In the genomic region with DNA sequence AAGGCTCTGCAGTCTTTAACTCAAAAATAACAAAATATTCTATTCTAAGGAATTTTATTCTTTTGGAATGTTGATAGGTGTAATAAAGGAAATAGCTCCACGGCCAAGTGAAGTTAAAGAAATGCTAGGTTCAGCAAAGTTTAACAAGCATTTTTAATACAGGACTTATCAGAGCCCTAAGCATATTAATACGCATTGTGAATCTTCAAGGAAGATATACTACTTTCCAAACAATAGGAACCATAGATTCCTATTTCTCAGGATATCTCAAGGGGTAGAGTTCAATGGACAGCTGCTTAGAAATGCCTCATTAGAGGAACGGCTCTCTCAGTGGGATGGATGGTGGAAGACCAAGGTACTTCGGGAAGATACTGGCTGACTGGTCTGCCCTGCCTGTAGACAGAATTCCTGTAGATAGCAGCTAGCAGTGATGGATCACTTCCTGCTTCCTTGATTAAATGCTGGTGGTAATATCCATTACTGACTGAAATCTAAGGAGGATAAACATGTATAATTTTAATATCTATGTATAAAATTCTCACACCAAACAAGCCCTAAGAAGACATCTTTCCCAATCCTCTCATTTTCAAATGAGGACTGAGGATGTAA, we compare ENCODE assay signal across 24 cellular contexts. TPM values are rescaled to one million over a fixed set of nuclear protein-coding genes. Genes with fewer than 3 reads are reported as not detected.
DNase-seq lines count a peak whose midpoint lies in the region; ATAC-seq, FAIRE-seq and TF ChIP-seq lines count a peak whose summit lies in the region.
"Had no signal": no experiment of that assay in that cellular context is flagged by ENCODE, and none has a peak within 500 bp of the region (broad histone marks: within the 10 kb centered on the region; RNA-seq: fewer than 3 reads in every experiment).

No MANE protein-coding gene starts in this region.

- H3K9me1 ChIP-seq in K562 (ENCODE audit: control insufficient read depth, insufficient read depth, low read length): no peaks in the 10 kb centered on the region

- BruUV-seq in K562 (replicated peaks; lab: Mats Ljungman, UMichigan): no TSS peak

- no peak for TF ChIP-seq POLR2A in K562 (conservative IDR thresholded peaks at IDR 0.05)

- no peaks in the 10 kb centered on the region for H3K79me2 ChIP-seq in K562 (ENCODE audit: control insufficient read depth, insufficient read depth, low read length)

- FAIRE-seq in K562 (lab: Jason Lieb, UNC): no peak
- FAIRE-seq: RCC 7860 had no signal

- CTCF ChIA-PET in K562 (lab: Yijun Ruan, JAX; ENCODE audit: low intra/inter-chr PET ratio): no interaction called here

- no peaks in the 10 kb centered on the region for H3K27me3 Mint-ChIP-seq in activated CD4-positive, alpha-beta T cell treated with anti-CD3 and anti-CD28 coated beads, Interleukin-2, amount 10 ng/mL, durations not matched to agents 24 days and 14 days
- no peaks in the 10 kb centered on the region for H3K27me3 Mint-ChIP-seq in IgD-negative memory B cell
- H3K27me3 Mint-ChIP-seq in memory B cell: no peaks in the 10 kb centered on the region
- H3K27me3 Mint-ChIP-seq: B cell had no signal

- H3K4me1 ChIP-seq in K562 (replicated peaks in 1 of 2; ENCODE audit: control insufficient read depth in 2 of 2, insufficient read depth in 2 of 2, low read length in 2 of 2): 0 out of 5 replicates have a peak, but pooled peaks cover 0 to 3% of the 10 kb centered on the region in 2 experiments

- intact Hi-C loops in activated CD4-positive, alpha-beta T cell treated with anti-CD3 and anti-CD28 coated beads, Interleukin-2, amount 10 ng/mL, durations not matched to agents 24 days and 14 days (cut with micrococcal nuclease): no loop called here
- intact Hi-C loops in K562 (cut with micrococcal nuclease): no loop called here

- in situ Hi-C loops in K562 (cut with MboI) (no loop called here), KBM-7 (cut with MboI; ENCODE audit: low pct_unique_long_range_greater_than_20kb, low sequenced_read_pairs) (loop anchor here (10.0 to 25.0 kb wide), 2 partner anchors 360 to 613 kb away; a partner anchor contains a TSS)

- H3K36me3 ChIP-seq in K562 (ENCODE audit: control insufficient read depth, insufficient read depth, low read length): no peaks in the 10 kb centered on the region

- no peak for TF ChIP-seq CTCF in K562 (IDR thresholded peaks at IDR 0.05 in 2 of 3, conservative IDR thresholded peaks at IDR 0.05 in 1 of 3; ENCODE audit: insufficient read depth in 2 of 3, low read depth in 1 of 3, low read length in 3 of 3)

- no peaks in the 10 kb centered on the region for H3K9me3 ChIP-seq in K562 (replicated peaks; ENCODE audit: control insufficient read depth, insufficient read depth, low read depth, low read length)

- peaks cover 49% of the 10 kb centered on the region for H3K4me1 Mint-ChIP-seq in activated CD4-positive, alpha-beta T cell treated with anti-CD3 and anti-CD28 coated beads, Interleukin-2, amount 10 ng/mL, durations not matched to agents 24 days and 14 days
- H3K4me1 Mint-ChIP-seq in IgD-negative memory B cell (peaks cover 11 to 22% (median 22%) of the 10 kb centered on the region in 3 donors), memory B cell (peaks cover 8% of the 10 kb centered on the region)

- DNase-seq in activated CD4-positive, alpha-beta T cell treated with anti-CD3 and anti-CD28 coated beads, Interleukin-2, amount 10 ng/mL, durations not matched to agents 24 days and 14 days: peak; percentile 41
- no peak for DNase-seq in activated CD4-positive, alpha-beta T cell treated with anti-CD3 and anti-CD28 coated beads for 4 hours
- no peak for DNase-seq in K562 (ENCODE audit: extremely low read depth in 1 of 4, low spot score in 3 of 4)
- no peak for DNase-seq in memory B cell (ENCODE audit: low spot score in 2 of 2)
- no peak for DNase-seq in KBM-7
- DNase-seq in NCI-H1436 treated with DMSO at 0.1 percent for 48 hours (lab: John Stamatoyannopoulos, UW): no peak
- no peak for DNase-seq in midbrain (lab: John Stamatoyannopoulos, UW)
- DNase-seq: DMS153, DND-41, H7, IMR-90, Karpas-422, NCI-H1092, NCI-H1417 treated with DMSO at 0.1 percent for 48 hours, NCI-H187, NCI-H524, NCI-H748 treated with DMSO at 0.1 percent for 48 hours, SIG-M5 had no signal

- H3K9ac ChIP-seq in K562 (ENCODE audit: insufficient read depth in 1 of 2, low read depth in 2 of 2, low read length in 2 of 2): no peak overlapping the region

- no peak overlapping the region for H3K27ac Mint-ChIP-seq in activated CD4-positive, alpha-beta T cell treated with anti-CD3 and anti-CD28 coated beads, Interleukin-2, amount 10 ng/mL, durations not matched to agents 24 days and 14 days
- peak overlapping the region in 2 of 3 donors; percentile 5 to 25 for H3K27ac Mint-ChIP-seq in IgD-negative memory B cell
- peak overlapping the region; percentile 79 for H3K27ac Mint-ChIP-seq in memory B cell

- no peaks in the 10 kb centered on the region for H3K27me3 ChIP-seq in K562 (ENCODE audit: control insufficient read depth in 2 of 2, insufficient read depth in 2 of 2, low read length in 2 of 2)

- no peak overlapping the region for H3K4me3 Mint-ChIP-seq in activated CD4-positive, alpha-beta T cell treated with anti-CD3 and anti-CD28 coated beads, Interleukin-2, amount 10 ng/mL, durations not matched to agents 24 days and 14 days
- no peak overlapping the region for H3K4me3 Mint-ChIP-seq in IgD-negative memory B cell
- no peak overlapping the region for H3K4me3 Mint-ChIP-seq in memory B cell
- H3K4me3 Mint-ChIP-seq: B cell had no signal

- POLR2A ChIA-PET in K562 (lab: Yijun Ruan, JAX): interaction anchor here (0.8 to 0.9 kb wide), 2 partner anchors 11 to 13 kb away, joined by 3 read pairs; no protein-coding TSS in a partner anchor

- no peaks in the 10 kb centered on the region for H3K9me3 Mint-ChIP-seq in activated CD4-positive, alpha-beta T cell treated with anti-CD3 and anti-CD28 coated beads, Interleukin-2, amount 10 ng/mL, durations not matched to agents 24 days and 14 days
- no peaks in the 10 kb centered on the region for H3K9me3 Mint-ChIP-seq in IgD-negative memory B cell
- H3K9me3 Mint-ChIP-seq in memory B cell: no peaks in the 10 kb centered on the region

- H3K36me3 Mint-ChIP-seq in activated CD4-positive, alpha-beta T cell treated with anti-CD3 and anti-CD28 coated beads, Interleukin-2, amount 10 ng/mL, durations not matched to agents 24 days and 14 days (ENCODE audit: low read depth): peaks cover 35% of the 10 kb centered on the region
- H3K36me3 Mint-ChIP-seq in IgD-negative memory B cell (peaks cover 7% of the 10 kb centered on the region), memory B cell (peaks cover 3% of the 10 kb centered on the region)

- ATAC-seq in K562 (no peak), memory B cell (ENCODE audit: low read depth) (no peak)

- no peak overlapping the region for H2AFZ ChIP-seq in K562 (ENCODE audit: low read depth, low read length)

- no peaks in the 10 kb centered on the region for H4K20me1 ChIP-seq in K562 (replicated peaks; ENCODE audit: control insufficient read depth, insufficient read depth, low read length)

- H3K4me2 ChIP-seq in K562 (ENCODE audit: insufficient read depth, low read length): no peak overlapping the region

- no peak overlapping the region for H3K27ac ChIP-seq in K562 (ENCODE audit: extremely low read depth, low read depth, low read length)
- H3K27ac ChIP-seq: 22Rv1, C4-2B, SK-N-MC had no signal

- no peak for TF ChIP-seq EP300 in K562 (IDR thresholded peaks at IDR 0.05; ENCODE audit: low read length)

- WGBS in K562 (ENCODE audit: insufficient coverage, low coverage, missing lambda C conversion rate): 55% methylated on average over 4 of the region's 4 CpGs

- TF ChIP-seq RAD21 in K562 (CRISPR knock-in tag; conservative IDR thresholded peaks at IDR 0.05 in 1 of 2, IDR thresholded peaks at IDR 0.05 in 1 of 2): no peak

- H3K4me3 ChIP-seq in K562: no peak overlapping the region
- H3K4me3 ChIP-seq: SK-N-MC had no signal

TF ChIP-seq in K562, 482 proteins besides CTCF, POLR2A, EP300 and RAD21:
- TF ChIP-seq, protein P1, sequence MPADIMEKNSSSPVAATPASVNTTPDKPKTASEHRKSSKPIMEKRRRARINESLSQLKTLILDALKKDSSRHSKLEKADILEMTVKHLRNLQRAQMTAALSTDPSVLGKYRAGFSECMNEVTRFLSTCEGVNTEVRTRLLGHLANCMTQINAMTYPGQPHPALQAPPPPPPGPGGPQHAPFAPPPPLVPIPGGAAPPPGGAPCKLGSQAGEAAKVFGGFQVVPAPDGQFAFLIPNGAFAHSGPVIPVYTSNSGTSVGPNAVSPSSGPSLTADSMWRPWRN (IDR thresholded peaks at IDR 0.05; ENCODE audit: low read depth): no peak
- TF ChIP-seq ZNF239 (CRISPR knock-in tag; IDR thresholded peaks at IDR 0.05): peak; percentile 88
- TF ChIP-seq ZNF253 (CRISPR knock-in tag; conservative IDR thresholded peaks at IDR 0.05): no peak

RNA-seq across cellular contexts. Expression of a gene that starts 8.1 kb away (rescaled TPM):
- 73.1 and 74.0 TPM in 2 replicates for total RNA-seq in activated CD4-positive, alpha-beta T cell treated with anti-CD3 and anti-CD28 coated beads, Interleukin-2, amount 10 ng/mL, durations not matched to agents 24 days and 14 days
- polyA plus RNA-seq in IgD-negative memory B cell (2.9 TPM), K562 (2011; rRNA removed) (12.5 and 14.7 TPM in 2 replicates), K562 (2014; fragmentation: Illumina TruSeq; extraction: Trizol) (4.5 and 5.3 TPM in 2 replicates), K562 (2014; fragmentation: Nextera tagmentation; extraction: Ambion mirVana) (1 to 10 TPM in 1 of 2 experiments, under 1 TPM in 1; 1.00 to 1.3 TPM), K562 (2014; rRNA removed) (3.0 and 3.2 TPM in 2 replicates)
- total RNA-seq in K562 (2011; cell fraction: chromatin; rRNA removed; ENCODE audit: low replicate concordance): 10.5 and 20.3 TPM in 2 replicates
- 9.2 and 9.7 TPM in 2 replicates for total RNA-seq in K562 (2011; cell fraction: nucleolus; rRNA removed)
- 16.8 and 27.9 TPM in 2 replicates for total RNA-seq in K562 (2011; cell fraction: nucleoplasm; rRNA removed)
- total RNA-seq in K562 (2014; rRNA removed) (3.3 and 3.7 TPM in 2 replicates), K562 (2014; rRNA removed; fragmentation: Illumina TruSeq; extraction: Trizol) (4.5 and 5.5 TPM in 2 replicates), K562 (2015; rRNA removed; fragmentation: Illumina TruSeq; extraction: Trizol) (5.2 TPM in 2 replicates), K562 (2021) (4.9 and 5.0 TPM in 2 replicates)
- polyA plus RNA-seq in K562 (2011; cell fraction: cytosol; rRNA removed): 4.0 and 9.3 TPM in 2 replicates
- polyA plus RNA-seq in K562 (2011; cell fraction: nucleus; rRNA removed): 4.5 and 9.3 TPM in 2 replicates
- 4.2 and 4.9 TPM in 2 replicates for polyA plus RNA-seq in K562 (2012)
- 17.7 and 29.5 TPM in 2 replicates for polyA minus RNA-seq in K562 (2011; rRNA and poly(A)+ RNA removed)
- polyA minus RNA-seq in K562 (2011; cell fraction: cytosol; rRNA and poly(A)+ RNA removed): 6.7 and 8.6 TPM in 2 replicates
- 4.0 and 11.3 TPM in 2 replicates for polyA minus RNA-seq in K562 (2011; cell fraction: nucleus; rRNA and poly(A)+ RNA removed)
